In genomic region chr17:14032234-14032633, GRCh38 we compare ENCODE assay signal across 2 cellular contexts.
TF ChIP-seq lines count a peak whose summit lies in the region.

No MANE protein-coding gene starts in this region.

TF ChIP-seq in HepG2, 621 proteins besides CTCF, POLR2A, EP300 and RAD21:
- TF ChIP-seq CREB1 (IDR thresholded peaks at IDR 0.05) (peak; percentile 12; the same call in 1 of the 2 replicates), CREB1 (CRISPR knock-in tag; IDR thresholded peaks at IDR 0.05) (no peak), ZMAT5 (CRISPR knock-in tag; IDR thresholded peaks at IDR 0.05; ENCODE audit: borderline replicate concordance, low read depth) (no peak)

TF ChIP-seq in neural cell, 6 proteins besides CTCF, POLR2A, EP300 and RAD21:
- TF ChIP-seq TAF1 (IDR thresholded peaks at IDR 0.05; ENCODE audit: low read depth), result no peak
- TF ChIP-seq MXI1 (conservative IDR thresholded peaks at IDR 0.05; ENCODE audit: poor library complexity, severe bottlenecking), result no peak
- TF ChIP-seq POLR2AphosphoS5 (IDR thresholded peaks at IDR 0.05), result peak; percentile 58
